ENCODE assay signal across 9 cellular contexts in genomic region chr16:745739-746138, GRCh38. TPM values are rescaled to one million over a fixed set of nuclear protein-coding genes. Genes with fewer than 3 reads are reported as not detected.
DNase-seq lines count a peak whose midpoint lies in the region; ATAC-seq, FAIRE-seq and TF ChIP-seq lines count a peak whose summit lies in the region.
"Had no signal": no experiment of that assay in that cellular context is flagged by ENCODE, and none has a peak within 500 bp of the region (broad histone marks: within the 10 kb centered on the region; RNA-seq: fewer than 3 reads in every experiment).

No MANE protein-coding gene starts in this region.

- H3K14ac ChIP-seq in H1 (ENCODE audit: insufficient read length): no peak overlapping the region

- no peak overlapping the region for H3K18ac ChIP-seq in H1 (ENCODE audit: extremely low read depth, low read length)

- H3K79me2 ChIP-seq in H1 (ENCODE audit: control insufficient read depth in 1 of 2, insufficient read depth in 2 of 2, low read length in 2 of 2): no peaks in the 10 kb centered on the region

- H3K56ac ChIP-seq in H1 (replicated peaks; ENCODE audit: insufficient read length, low read depth, low read length): no peak overlapping the region

- no peak for TF ChIP-seq EP300 in H1 (IDR thresholded peaks at IDR 0.05; ENCODE audit: borderline replicate concordance in 1 of 2, low read depth in 2 of 2, low read length in 2 of 2)

- POLR2A ChIA-PET in H1 (lab: Charles Lee; ENCODE audit: partially characterized antibody): interaction anchor here (0.6 to 1.6 kb wide), 6 partner anchors 9 to 61 kb away, joined by 3 to 6 read pairs (median 3); no protein-coding TSS in a partner anchor

- H3K23me2 ChIP-seq in H1 (ENCODE audit: low read depth, low read length): no peaks in the 10 kb centered on the region; the same call in 1 of the 2 replicates

- no peak overlapping the region for H2BK12ac ChIP-seq in H1 (ENCODE audit: low read depth, low read length)

- WGBS in H1 (ENCODE audit: extremely low coverage in 1 of 2, insufficient coverage in 1 of 2, insufficient read length in 1 of 2, insufficient replicate concordance in 2 of 2, low coverage in 1 of 2, low lambda C conversion rate in 2 of 2, missing lambda C conversion rate in 1 of 2), 2 experiments: 4% methylated on average over 12 of the region's 14 CpGs; no CpG with 5 or more reads in 1 of the 2 experiments

- peak; percentile 54 to 68 for TF ChIP-seq RAD21 in H1 (IDR thresholded peaks at IDR 0.05 in 1 of 2, conservative IDR thresholded peaks at IDR 0.05 in 1 of 2; ENCODE audit: low read depth in 2 of 2, low read length in 2 of 2)

- no peak for TF ChIP-seq POLR2A in H1 (IDR thresholded peaks at IDR 0.05; ENCODE audit: control extremely low read depth in 1 of 2, low read depth in 2 of 2, low read length in 2 of 2)

- no peak overlapping the region for H2BK5ac ChIP-seq in H1 (ENCODE audit: low read depth, low read length)

- H3K4ac ChIP-seq in H1 (replicated peaks; ENCODE audit: insufficient read length, low read depth, low read length): no peak overlapping the region

- no peak for FAIRE-seq in H1 (lab: Jason Lieb, UNC)

- H3K4me1 ChIP-seq in H1 (replicated peaks in 1 of 4; ENCODE audit: control insufficient read depth in 3 of 4, insufficient read depth in 4 of 4, low read length in 3 of 4): peaks cover 0 to 3% (median 1%) of the 10 kb centered on the region in 4 experiments; a peak in 2 of 7 replicates

- H3K4me2 ChIP-seq in H1 (ENCODE audit: insufficient read depth in 1 of 2, low read depth in 2 of 2, low read length in 2 of 2): 0 out of 4 replicates have a peak overlapping the region, but pooled peaks of 1 of the 2 experiments have one; percentile 9

- peak; percentile 39 for DNase-seq in activated CD4-positive, alpha-beta T cell treated with anti-CD3 and anti-CD28 coated beads for 48 hours
- DNase-seq in activated CD4-positive, alpha-beta T cell treated with anti-CD3 and anti-CD28 coated beads for 1 hour: no peak
- DNase-seq in LNCaP clone FGC (ENCODE audit: low read depth) (no peak), H1 (ENCODE audit: low read depth in 1 of 2, low spot score in 2 of 2) (peak in 1 of 2 experiments; percentile 85), retinal pigment epithelial cell (ENCODE audit: low read depth) (no peak), CD1c-positive myeloid dendritic cell (ENCODE audit: extremely low spot score) (no peak), DMS153 (lab: John Stamatoyannopoulos, UW) (no peak)
- DNase-seq: CD4-positive, alpha-beta T cell had no signal

- H4K5ac ChIP-seq in H1 (ENCODE audit: insufficient read length, low read depth, low read length): no peak overlapping the region

- ATAC-seq in GM21423 (IDR thresholded peaks at IDR 0.05; ENCODE audit: unreplicated experiment): no peak

- no peak overlapping the region for H3K23ac ChIP-seq in H1 (ENCODE audit: insufficient read length)

- H4K20me1 ChIP-seq in H1 (replicated peaks in 1 of 2; ENCODE audit: control insufficient read depth in 1 of 2, insufficient read depth in 2 of 2, low read length in 2 of 2): no peaks in the 10 kb centered on the region

- no peak overlapping the region for H2BK120ac ChIP-seq in H1 (replicated peaks; ENCODE audit: low read depth, low read length)

- CTCF ChIA-PET in H1 (lab: Charles Lee; ENCODE audit: partially characterized antibody): interaction anchor here (0.6 to 35.8 kb wide), 11 partner anchors 9 to 132 kb away, joined by 3 to 977 read pairs (median 10); partner anchors contain the start of genes ANTKMT, CCDC78, CHTF18 and FBXL16

- H3K27me3 ChIP-seq in H1 (replicated peaks in 1 of 4; ENCODE audit: control insufficient read depth in 3 of 4, extremely low read depth in 1 of 4, insufficient read depth in 3 of 4, low read length in 3 of 4): no peaks in the 10 kb centered on the region

- H3K4me3 ChIP-seq in LNCaP clone FGC (ENCODE audit: low read depth, low read length) (no peak overlapping the region), H1 (ENCODE audit: extremely low read depth in 1 of 4, insufficient read depth in 2 of 4, low read depth in 3 of 4, low read length in 4 of 4) (no peak overlapping the region), retinal pigment epithelial cell (ENCODE audit: low read length) (no peak overlapping the region)

- H2AK5ac ChIP-seq in H1 (ENCODE audit: low read depth, low read length): no peak overlapping the region

- no peak overlapping the region for H2BK15ac ChIP-seq in H1 (ENCODE audit: low read length)

- H3K27ac ChIP-seq in H1 (ENCODE audit: low read depth, low read length): no peak overlapping the region

- H2AFZ ChIP-seq in H1 (ENCODE audit: low read length): no peak overlapping the region

- H3K79me1 ChIP-seq in H1 (ENCODE audit: low read depth, low read length): no peaks in the 10 kb centered on the region

- H3K9ac ChIP-seq in H1 (replicated peaks in 1 of 4; ENCODE audit: extremely low read depth in 1 of 4, low read depth in 3 of 4, low read length in 3 of 4): no peak overlapping the region

- peak; percentile 28; the same call in 1 of the 2 replicates for TF ChIP-seq CTCF in LNCaP clone FGC (IDR thresholded peaks at IDR 0.05; ENCODE audit: control insufficient read depth, extremely low read depth, insufficient read depth)
- TF ChIP-seq CTCF in H1 (IDR thresholded peaks at IDR 0.05; ENCODE audit: control extremely low read depth in 1 of 3, insufficient read depth in 1 of 3, low read depth in 1 of 3, low read length in 3 of 3): peak; percentile 61 to 87 (median 78)
- TF ChIP-seq CTCF in retinal pigment epithelial cell (conservative IDR thresholded peaks at IDR 0.05; ENCODE audit: low read depth, low read length): peak; percentile 67

- H3K9me3 ChIP-seq in H1 (ENCODE audit: insufficient read depth in 2 of 2, low read depth in 1 of 2, low read length in 1 of 2): no peaks in the 10 kb centered on the region

- peak overlapping the region; percentile 42 for H4K91ac ChIP-seq in H1 (replicated peaks; ENCODE audit: insufficient read length, low read length)

- H4K8ac ChIP-seq in H1 (ENCODE audit: extremely low read depth, insufficient read depth, low read length): peak overlapping the region; percentile 86; the same call in 1 of the 2 replicates

- no peak overlapping the region for H2BK20ac ChIP-seq in H1 (ENCODE audit: low read length)

- no peaks in the 10 kb centered on the region for H3K36me3 ChIP-seq in H1 (ENCODE audit: control insufficient read depth in 2 of 4, insufficient read depth in 4 of 4, low read length in 3 of 4)

TF ChIP-seq in H1, 55 proteins besides CTCF, POLR2A, EP300 and RAD21 (continues in another document):
- no peak for TF ChIP-seq EZH2 (IDR thresholded peaks at IDR 0.05; ENCODE audit: low read depth, low read length, severe bottlenecking)

RNA-seq across cellular contexts. Expression of gene CIAO3, which starts 4.9 kb away (rescaled TPM):
- 20.4 and 21.0 TPM in 2 replicates for total RNA-seq in H1 (2021; fragmentation: NEBNext Ultra II Directional; extraction: Animal tissue kit (Norgen Biotek cat#: 25700))
- polyA plus RNA-seq in H1 (2011; rRNA removed): 20.0 and 29.6 TPM in 2 replicates
- 22.4 TPM for polyA plus RNA-seq in H1 (2011; cell fraction: cytosol; rRNA removed)
- polyA plus RNA-seq in H1 (2011; cell fraction: nucleus; rRNA removed): 97.6 TPM
- polyA plus RNA-seq in H1 (2012, experiment 1 of 2): 14.5 to 22.5 TPM (median 20.0 TPM) in 4 replicates
- polyA plus RNA-seq in H1 (2012, experiment 2 of 2): 20.5 TPM
- polyA plus RNA-seq in H1 (2013, experiment 1 of 2): 10.8 TPM
- polyA plus RNA-seq in H1 (2013, experiment 2 of 2): 10.0 TPM
- polyA minus RNA-seq in H1 (2011; rRNA and poly(A)+ RNA removed): 17.6 and 21.1 TPM in 2 replicates
- 21.1 TPM for polyA minus RNA-seq in H1 (2011; cell fraction: cytosol; rRNA and poly(A)+ RNA removed)
- polyA minus RNA-seq in H1 (2011; cell fraction: nucleus; rRNA and poly(A)+ RNA removed): 52.8 TPM

RNA-seq across cellular contexts. Expression of gene MSLN, which starts 14.8 kb away (rescaled TPM):
- 0.28 TPM in 1 of 2 replicates, not detected in the other for total RNA-seq in H1 (2021; fragmentation: NEBNext Ultra II Directional; extraction: Animal tissue kit (Norgen Biotek cat#: 25700))
- polyA plus RNA-seq in H1 (2011; rRNA removed): 0.31 and 0.50 TPM in 2 replicates
- polyA plus RNA-seq in H1 (2011; cell fraction: cytosol; rRNA removed): 0.37 TPM
- polyA plus RNA-seq in H1 (2011; cell fraction: nucleus; rRNA removed): 1.5 TPM
- 0.24 to 0.56 TPM (median 0.29 TPM) in 3 of 4 replicates, not detected in the other for polyA plus RNA-seq in H1 (2012, experiment 1 of 2)
- 0.18 TPM for polyA plus RNA-seq in H1 (2012, experiment 2 of 2)
- polyA plus RNA-seq in H1 (2013, experiment 1 of 2): 0.51 TPM
- 0.18 TPM for polyA plus RNA-seq in H1 (2013, experiment 2 of 2)
- 0.44 TPM in 1 of 2 replicates, not detected in the other for polyA minus RNA-seq in H1 (2011; rRNA and poly(A)+ RNA removed)
- 1.9 TPM for polyA minus RNA-seq in H1 (2011; cell fraction: cytosol; rRNA and poly(A)+ RNA removed)
- 1.6 TPM for polyA minus RNA-seq in H1 (2011; cell fraction: nucleus; rRNA and poly(A)+ RNA removed)
- total RNA-seq: CD4-positive, alpha-beta T cell had no signal

RNA-seq across cellular contexts. Expression of gene HAGHL, which starts 18.8 kb away (rescaled TPM):
- total RNA-seq in H1 (2021; fragmentation: NEBNext Ultra II Directional; extraction: Animal tissue kit (Norgen Biotek cat#: 25700)): 23.1 and 26.6 TPM in 2 replicates
- polyA plus RNA-seq in H1 (2011; rRNA removed): 26.9 and 41.5 TPM in 2 replicates
- polyA plus RNA-seq in H1 (2011; cell fraction: cytosol; rRNA removed): 40.3 TPM
- polyA plus RNA-seq in H1 (2011; cell fraction: nucleus; rRNA removed): 107 TPM
- polyA plus RNA-seq in H1 (2012, experiment 1 of 2): 12.3 to 24.7 TPM (median 23.4 TPM) in 4 replicates
- polyA plus RNA-seq in H1 (2012, experiment 2 of 2): 11.8 TPM
- polyA plus RNA-seq in H1 (2013, experiment 1 of 2): 12.5 TPM
- polyA plus RNA-seq in H1 (2013, experiment 2 of 2): 14.3 TPM
- polyA minus RNA-seq in H1 (2011; rRNA and poly(A)+ RNA removed): 2.0 and 3.2 TPM in 2 replicates
- 12.3 TPM for polyA minus RNA-seq in H1 (2011; cell fraction: cytosol; rRNA and poly(A)+ RNA removed)
- 15.1 TPM for polyA minus RNA-seq in H1 (2011; cell fraction: nucleus; rRNA and poly(A)+ RNA removed)

RNA-seq across cellular contexts. Expression of gene CCDC78, which starts 19.5 kb away (rescaled TPM):
- 8.2 and 8.5 TPM in 2 replicates for total RNA-seq in H1 (2021; fragmentation: NEBNext Ultra II Directional; extraction: Animal tissue kit (Norgen Biotek cat#: 25700))
- polyA plus RNA-seq in H1 (2011; rRNA removed): 7.1 and 10.9 TPM in 2 replicates
- 9.8 TPM for polyA plus RNA-seq in H1 (2011; cell fraction: cytosol; rRNA removed)
- polyA plus RNA-seq in H1 (2011; cell fraction: nucleus; rRNA removed): 90.1 TPM
- 7.2 to 12.1 TPM (median 10.1 TPM) in 4 replicates for polyA plus RNA-seq in H1 (2012, experiment 1 of 2)
- 4.7 TPM for polyA plus RNA-seq in H1 (2012, experiment 2 of 2)
- 6.5 TPM for polyA plus RNA-seq in H1 (2013, experiment 1 of 2)
- 6.2 TPM for polyA plus RNA-seq in H1 (2013, experiment 2 of 2)
- 1.3 and 1.4 TPM in 2 replicates for polyA minus RNA-seq in H1 (2011; rRNA and poly(A)+ RNA removed)
- 2.9 TPM for polyA minus RNA-seq in H1 (2011; cell fraction: cytosol; rRNA and poly(A)+ RNA removed)
- 14.3 TPM for polyA minus RNA-seq in H1 (2011; cell fraction: nucleus; rRNA and poly(A)+ RNA removed)

RNA-seq across cellular contexts. Expression of gene ANTKMT, which starts 24.8 kb away (rescaled TPM):
- 26.5 and 31.8 TPM in 2 replicates for total RNA-seq in H1 (2021; fragmentation: NEBNext Ultra II Directional; extraction: Animal tissue kit (Norgen Biotek cat#: 25700))
- 26.6 and 50.3 TPM in 2 replicates for polyA plus RNA-seq in H1 (2011; rRNA removed)
- polyA plus RNA-seq in H1 (2011; cell fraction: cytosol; rRNA removed): 26.8 TPM
- 47.4 TPM for polyA plus RNA-seq in H1 (2011; cell fraction: nucleus; rRNA removed)
- polyA plus RNA-seq in H1 (2012, experiment 1 of 2): 5.3 to 19.7 TPM (median 15.5 TPM) in 4 replicates
- polyA plus RNA-seq in H1 (2012, experiment 2 of 2): 9.2 TPM
- polyA plus RNA-seq in H1 (2013, experiment 1 of 2): 26.3 TPM
- 25.7 TPM for polyA plus RNA-seq in H1 (2013, experiment 2 of 2)
- 0.66 and 1.2 TPM in 2 replicates for polyA minus RNA-seq in H1 (2011; rRNA and poly(A)+ RNA removed)
- polyA minus RNA-seq in H1 (2011; cell fraction: cytosol; rRNA and poly(A)+ RNA removed): 13.1 TPM
- 15.1 TPM for polyA minus RNA-seq in H1 (2011; cell fraction: nucleus; rRNA and poly(A)+ RNA removed)

Comparison
In these comparisons a context has a peak if more than half of its experiments do, and no peak if none do; other contexts are left out.
1. CTCF ChIP-seq: peak in every context shown above with its lines; median percentile 78 in H1; 67 in retinal pigment epithelial cell; 28 in LNCaP clone FGC.